ENCODE assay signal across 14 cellular contexts in genomic region chr3:120461416-120461815, GRCh38. TPM values are rescaled to one million over a fixed set of nuclear protein-coding genes. Genes with fewer than 3 reads are reported as not detected.
A peak's percentile ranks its signal among the peaks of the same experiment; 100 is the strongest.
DNase-seq lines count a peak whose midpoint lies in the region; ATAC-seq and TF ChIP-seq lines count a peak whose summit lies in the region.
"Had no signal": no experiment of that assay in that cellular context is flagged by ENCODE, and none has a peak within 500 bp of the region (broad histone marks: within the 10 kb centered on the region; RNA-seq: fewer than 3 reads in every experiment).

No MANE protein-coding gene starts in this region.

- H3K9me3 ChIP-seq in BLaER1 (no peaks in the 10 kb centered on the region), fibroblast of lung (ENCODE audit: control insufficient read depth, insufficient read depth, low read depth, low read length) (no peaks in the 10 kb centered on the region), upper lobe of left lung (no peaks in the 10 kb centered on the region)

- WGBS in upper lobe of left lung, 2 donors: 78 to 90% methylated on average over 3 of the region's 3 CpGs

- no peak for TF ChIP-seq EP300 in upper lobe of left lung (IDR thresholded peaks at IDR 0.05)

- H2AFZ ChIP-seq in GM23338 (peak overlapping the region; percentile 38; the same call in 1 of the 2 replicates), fibroblast of lung (ENCODE audit: low read length) (peak overlapping the region; percentile 57)

- H3K79me2 ChIP-seq in GM23338 (replicated peaks; ENCODE audit: insufficient read depth): no peaks in the 10 kb centered on the region
- H3K79me2 ChIP-seq in fibroblast of lung (ENCODE audit: control insufficient read depth, insufficient read depth, low read length): no peaks in the 10 kb centered on the region

- H3F3A ChIP-seq in GM23338 (replicated peaks; ENCODE audit: low read depth): no peaks in the 10 kb centered on the region

- H3K36me3 Mint-ChIP-seq in GM23338 (ENCODE audit: low read depth): no peaks in the 10 kb centered on the region; the same call in 2 of the 3 replicates

- ATAC-seq in GM23338 (peak; percentile 30; the same call in 2 of the 3 replicates), upper lobe of left lung (ENCODE audit: low FRiP score in 2 of 2) (no peak), GM19035 (IDR thresholded peaks at IDR 0.05; ENCODE audit: unreplicated experiment) (no peak), GM18511 (IDR thresholded peaks at IDR 0.05; ENCODE audit: unreplicated experiment) (no peak)

- no peaks in the 10 kb centered on the region for H3K9me3 Mint-ChIP-seq in GM23338

- H4K20me1 ChIP-seq in BLaER1 (no peaks in the 10 kb centered on the region), GM23338 (replicated peaks; ENCODE audit: insufficient read depth) (no peaks in the 10 kb centered on the region), fibroblast of lung (ENCODE audit: control insufficient read depth, extremely low read depth, insufficient read depth, low read length) (no peaks in the 10 kb centered on the region)

- H3K4me3 Mint-ChIP-seq in GM23338: no peak overlapping the region

- peak; percentile 20 to 38; a peak in 2 of 4 replicates for TF ChIP-seq CTCF in GM23338 (conservative IDR thresholded peaks at IDR 0.05; ENCODE audit: low read depth in 2 of 2)
- TF ChIP-seq CTCF in fibroblast of lung (conservative IDR thresholded peaks at IDR 0.05 in 1 of 2, IDR thresholded peaks at IDR 0.05 in 1 of 2; ENCODE audit: low read depth in 1 of 2, low read length in 2 of 2): no peak
- TF ChIP-seq CTCF in upper lobe of left lung (IDR thresholded peaks at IDR 0.05): no peak

- H3K27me3 Mint-ChIP-seq in GM23338 (ENCODE audit: insufficient read depth, low read depth, poor library complexity): peaks cover 4% of the 10 kb centered on the region

- H3K4me1 ChIP-seq in BLaER1 (peaks cover 9% of the 10 kb centered on the region), GM23338 (ENCODE audit: insufficient read depth) (peaks cover 11% of the 10 kb centered on the region), fibroblast of lung (ENCODE audit: control insufficient read depth, extremely low read depth, insufficient read depth, low read length) (no peaks in the 10 kb centered on the region), upper lobe of left lung (no peaks in the 10 kb centered on the region)

- DNase-seq in GM23338 (ENCODE audit: low spot score) (no peak), RPMI7951 (ENCODE audit: low read depth) (peak; percentile 63), fibroblast of lung (ENCODE audit: low read depth in 2 of 2) (no peak), upper lobe of left lung (no peak), amniotic stem cell (lab: John Stamatoyannopoulos, UW) (no peak)
- DNase-seq: DMS 273 treated with DMSO at 0.1 percent for 48 hours, Karpas-422, NCI-H187, NCI-H345, NCI-H526, SIG-M5 had no signal

- H3K4me2 ChIP-seq in BLaER1 (peak overlapping the region; percentile 36), GM23338 (no peak overlapping the region), fibroblast of lung (ENCODE audit: extremely low read depth, insufficient read depth, low read length) (peak overlapping the region; percentile 32)

- no peaks in the 10 kb centered on the region for H3K27me3 ChIP-seq in BLaER1
- H3K27me3 ChIP-seq in GM23338 (ENCODE audit: insufficient read depth): no peaks in the 10 kb centered on the region
- H3K27me3 ChIP-seq in fibroblast of lung (ENCODE audit: control insufficient read depth, insufficient read depth, low read length): no peaks in the 10 kb centered on the region
- H3K27me3 ChIP-seq in upper lobe of left lung: no peaks in the 10 kb centered on the region

- H3K9ac ChIP-seq in BLaER1 (no peak overlapping the region), fibroblast of lung (ENCODE audit: insufficient read depth, low read length) (no peak overlapping the region)

- peaks cover 24% of the 10 kb centered on the region for H3K4me1 Mint-ChIP-seq in GM23338

- no peak overlapping the region for H3K27ac ChIP-seq in BLaER1
- no peak overlapping the region for H3K27ac ChIP-seq in GM23338 (ENCODE audit: low read depth)
- H3K27ac ChIP-seq in fibroblast of lung (ENCODE audit: insufficient read depth, low read length): no peak overlapping the region
- H3K27ac ChIP-seq in upper lobe of left lung: no peak overlapping the region

- H3K36me3 ChIP-seq in BLaER1 (no peaks in the 10 kb centered on the region), GM23338 (ENCODE audit: insufficient read depth) (no peaks in the 10 kb centered on the region), fibroblast of lung (ENCODE audit: control insufficient read depth, insufficient read depth, low read length) (no peaks in the 10 kb centered on the region), upper lobe of left lung (no peaks in the 10 kb centered on the region)

- no peaks in the 10 kb centered on the region for H3K9me2 ChIP-seq in GM23338 (ENCODE audit: insufficient read depth)

- H3K4me3 ChIP-seq in BLaER1 (no peak overlapping the region), GM23338 (no peak overlapping the region), fibroblast of lung (replicated peaks in 1 of 4; ENCODE audit: control extremely low read depth in 1 of 4, insufficient read depth in 1 of 4, low read depth in 3 of 4, low read length in 4 of 4) (no peak overlapping the region), upper lobe of left lung (no peak overlapping the region)

- no peak for TF ChIP-seq POLR2A in upper lobe of left lung (IDR thresholded peaks at IDR 0.05)

- no peak overlapping the region for H3K27ac Mint-ChIP-seq in GM23338

TF ChIP-seq in GM23338, 12 proteins besides CTCF, POLR2A, EP300 and RAD21 (continues in another document):
- TF ChIP-seq EZH2phosphoT487 (IDR thresholded peaks at IDR 0.05; ENCODE audit: unreplicated experiment) (no peak), EZH2 (IDR thresholded peaks at IDR 0.05; ENCODE audit: low read depth, unreplicated experiment) (no peak), REST (IDR thresholded peaks at IDR 0.05; ENCODE audit: unreplicated experiment) (no peak)

RNA-seq across cellular contexts. Expression of gene FSTL1, which starts 10.6 kb away (rescaled TPM):
- total RNA-seq in GM23338 (2014; rRNA removed; shearing (Covaris generic)): 258 and 272 TPM in 2 replicates
- polyA plus RNA-seq in GM23338 (2016; fragmentation: Nextera tagmentation; extraction: Ambion mirVana): 49.1 and 50.8 TPM in 2 replicates
- 328 and 354 TPM in 2 replicates for total RNA-seq in RPMI7951 (2014; rRNA removed; shearing (Covaris generic))
- total RNA-seq in fibroblast of lung: 279 and 309 TPM in 2 replicates
- 583 and 1,500 TPM in 2 replicates for polyA plus RNA-seq in fibroblast of lung
- 501 and 1,132 TPM in 2 replicates for polyA plus RNA-seq in fibroblast of lung (2012)
- 681 and 1,171 TPM in 2 replicates for polyA minus RNA-seq in fibroblast of lung (ENCODE audit: low replicate concordance)
- 100 to 1,000 TPM in 3 of 6 donors, 10 to 100 TPM in 3; 35.6 to 480 (median 120) TPM for total RNA-seq in upper lobe of left lung

Comparison
In these comparisons a context has a peak if more than half of its experiments do, and no peak if none do; other contexts are left out.
1. CTCF ChIP-seq: peak in GM23338 (2 of 2); none in fibroblast of lung (0 of 2) and upper lobe of left lung (0 of 6).